ENCODE assay signal across 8 cellular contexts in genomic region chr10:92290837-92291609, GRCh38. TPM values are rescaled to one million over a fixed set of nuclear protein-coding genes. Genes with fewer than 3 reads are reported as not detected.
DNase-seq lines count a peak whose midpoint lies in the region; ATAC-seq and TF ChIP-seq lines count a peak whose summit lies in the region.

Gene CPEB3, minus strand, starts transcription at chr10:92291078. Its CDS starts 50,728 bp downstream, at chr10:92240350.
Gene MARCHF5, plus strand, starts transcription at chr10:92291167. Its CDS starts 328 bp downstream, at chr10:92291495.

- DNase-seq in GDM1 (lab: John Stamatoyannopoulos, UW) = peak; percentile 94
- peak; percentile 89 to 95 for DNase-seq in HAP-1 (ENCODE audit: low spot score in 2 of 2)
- DNase-seq in MG63 = peak; percentile 97
- DNase-seq in SHP77 treated with DMSO at 0.1 percent for 48 hours (lab: John Stamatoyannopoulos, UW) = peak; percentile 42
- DNase-seq in activated gamma-delta T cell treated with anti-CD3 and anti-CD28 coated beads, Interleukin-2, amount 50 U/mL, for 16 hours (ENCODE audit: low read depth) = peak; percentile 86
- DNase-seq in foreskin keratinocyte = peak; percentile 91 to 93

- H3K9me3 ChIP-seq in HAP-1 (no peaks in the 10 kb centered on the region), MG63 (no peaks in the 10 kb centered on the region), neuron (ENCODE audit: low read length) (no peaks in the 10 kb centered on the region), subcutaneous abdominal adipose tissue (ENCODE audit: control insufficient read depth in 5 of 5, low read length in 5 of 5) (no peaks in the 10 kb centered on the region)

- peak within 1 kb of the TSS; percentile 97 for H2AFZ ChIP-seq in neuron (ENCODE audit: low read depth, low read length)

- H3K4me3 ChIP-seq in HAP-1 (peak within 1 kb of the TSS; percentile 98), MG63 (peak within 1 kb of the TSS; percentile 70), neuron (ENCODE audit: low read length) (peak within 1 kb of the TSS; percentile 98), subcutaneous abdominal adipose tissue (ENCODE audit: low read depth in 1 of 5, low read length in 5 of 5) (peak within 1 kb of the TSS; percentile 88 to 96 (median 93))

- ATAC-seq in foreskin keratinocyte = peak; percentile 98

- peak within 1 kb of the TSS; percentile 98 to 100 (median 100) for H3K9ac ChIP-seq in subcutaneous abdominal adipose tissue (ENCODE audit: low read length in 5 of 5)

- peaks cover 7% of the 10 kb centered on the region; the same call in 1 of the 2 replicates for H3K4me1 ChIP-seq in HAP-1
- H3K4me1 ChIP-seq in foreskin keratinocyte = no peaks in the 10 kb centered on the region
- peaks cover 18% of the 10 kb centered on the region for H3K4me1 ChIP-seq in neuron (ENCODE audit: insufficient read depth, low read length)
- peaks cover 0 to 20% (median 12%) of the 10 kb centered on the region in 5 donors for H3K4me1 ChIP-seq in subcutaneous abdominal adipose tissue (ENCODE audit: control insufficient read depth in 5 of 5, insufficient read depth in 5 of 5, low read length in 5 of 5)

- H3K27me3 ChIP-seq in HAP-1 (ENCODE audit: low read depth) = no peaks in the 10 kb centered on the region
- no peaks in the 10 kb centered on the region for H3K27me3 ChIP-seq in MG63
- no peaks in the 10 kb centered on the region for H3K27me3 ChIP-seq in foreskin keratinocyte
- H3K27me3 ChIP-seq in neuron (ENCODE audit: insufficient read depth, low read length) = no peaks in the 10 kb centered on the region
- no peaks in the 10 kb centered on the region for H3K27me3 ChIP-seq in subcutaneous abdominal adipose tissue (ENCODE audit: control insufficient read depth in 5 of 5, insufficient read depth in 4 of 5, low read length in 5 of 5)

- TF ChIP-seq CTCF in foreskin keratinocyte (conservative IDR thresholded peaks at IDR 0.05) = peak; percentile 88

- H3K27ac ChIP-seq in foreskin keratinocyte (peak within 1 kb of the TSS; percentile 74), subcutaneous abdominal adipose tissue (ENCODE audit: low read depth, low read length) (peak within 1 kb of the TSS; percentile 99)

- H3K36me3 ChIP-seq in HAP-1 (replicated peaks) (peaks cover 10% of the 10 kb centered on the region), MG63 (peaks cover 19% of the 10 kb centered on the region), neuron (ENCODE audit: insufficient read depth, low read length) (peaks cover 22% of the 10 kb centered on the region), subcutaneous abdominal adipose tissue (ENCODE audit: control insufficient read depth in 5 of 5, insufficient read depth in 5 of 5, low read length in 5 of 5) (peaks cover 0 to 9% (median 7%) of the 10 kb centered on the region in 5 donors)

- in situ Hi-C loops in HAP-1 (cut with MboI; ENCODE audit: low sequenced_read_pairs) = no loop called here

RNA-seq across cellular contexts. Expression of gene CPEB3, which starts in this region (rescaled TPM):
- 0.53 and 0.84 TPM in 2 replicates for total RNA-seq in MG63 (2014; rRNA removed; shearing (Covaris generic); ENCODE audit: low replicate concordance)
- total RNA-seq in foreskin keratinocyte = 0.54 and 0.63 TPM in 2 replicates
- polyA plus RNA-seq in foreskin keratinocyte = 0.09 and 0.12 TPM in 2 replicates

RNA-seq across cellular contexts. Expression of gene MARCHF5, which starts in this region (rescaled TPM):
- 20.1 and 44.0 TPM in 2 replicates for total RNA-seq in MG63 (2014; rRNA removed; shearing (Covaris generic); ENCODE audit: low replicate concordance)
- total RNA-seq in foreskin keratinocyte = 25.6 and 31.5 TPM in 2 replicates
- polyA plus RNA-seq in foreskin keratinocyte = 24.6 and 28.2 TPM in 2 replicates

Comparison
In these comparisons a context has a peak if more than half of its experiments do, and no peak if none do; other contexts are left out.
1. Peak in every context shown above with its lines: DNase-seq, ATAC-seq, H3K4me3 ChIP-seq and H3K27ac ChIP-seq.
2. DNase-seq: peak in every context shown above with its lines; median percentile 97 in MG63; 94 in GDM1; 92 in HAP-1; 92 in foreskin keratinocyte; 86 in activated gamma-delta T cell treated with anti-CD3 and anti-CD28 coated beads, Interleukin-2, amount 50 U/mL, for 16 hours; 42 in SHP77 treated with DMSO at 0.1 percent for 48 hours.